ENCODE assay signal across 24 cellular contexts in genomic region chr18:45133246-45133645, GRCh38.
"Had no signal": no experiment of that assay in that cellular context is flagged by ENCODE, and none has a peak within 500 bp of the region (broad histone marks: within the 10 kb centered on the region; RNA-seq: fewer than 3 reads in every experiment).

No MANE protein-coding gene starts in this region.

- H3K9me3 ChIP-seq: esophagus muscularis mucosa, gastroesophageal sphincter, heart left ventricle, left lung, lower lobe of right lung, mucosa of descending colon had no signal

- H3K4me3 ChIP-seq: coronary artery, dorsolateral prefrontal cortex, esophagus muscularis mucosa, gastroesophageal sphincter, heart left ventricle, hepatocyte, left lung, lower lobe of right lung, mucosa of descending colon had no signal

- FAIRE-seq: colon, endothelial cell of umbilical vein, frontal cortex, keratinocyte had no signal

- H3K4me1 ChIP-seq: esophagus muscularis mucosa, foreskin keratinocyte, gastroesophageal sphincter, heart left ventricle, left lung, lower lobe of right lung had no signal

- H3K4me1 Mint-ChIP-seq: mesothelial cell of epicardium had no signal

- H3K4me2 ChIP-seq: hepatocyte had no signal

- H3K4me3 Mint-ChIP-seq: immature natural killer cell, mesothelial cell of epicardium, naive B cell had no signal

- H2AFZ ChIP-seq: hepatocyte had no signal

- H3K9me3 Mint-ChIP-seq: immature natural killer cell, naive B cell had no signal

- H3K36me3 ChIP-seq: esophagus muscularis mucosa, gastroesophageal sphincter, heart left ventricle, left lung, lower lobe of right lung had no signal

- H3K27me3 ChIP-seq: dorsolateral prefrontal cortex, esophagus muscularis mucosa, gastroesophageal sphincter, heart left ventricle, hepatocyte, left lung had no signal

- H3K79me2 ChIP-seq: hepatocyte had no signal

- H3K27ac Mint-ChIP-seq: immature natural killer cell, mesothelial cell of epicardium, naive B cell had no signal

- H3K27ac ChIP-seq: coronary artery, dorsolateral prefrontal cortex, esophagus muscularis mucosa, foreskin keratinocyte, gastroesophageal sphincter, heart left ventricle, hepatocyte, left lung, lower lobe of right lung had no signal

- ATAC-seq: foreskin keratinocyte, gastroesophageal sphincter, heart left ventricle, left cardiac atrium, left lung, left ventricle myocardium superior, lower lobe of right lung, mucosa of descending colon had no signal

- H3K36me3 Mint-ChIP-seq: mesothelial cell of epicardium, naive B cell had no signal

- DNase-seq: dermis blood vessel endothelial cell; dorsolateral prefrontal cortex; effector CD4-positive, alpha-beta T cell; effector memory CD4-positive, alpha-beta T cell; foreskin keratinocyte; heart left ventricle; hypothalamus; immature natural killer cell; left cardiac atrium; left lung; left ventricle myocardium superior; lower lobe of right lung; mesenchymal stem cell; mucosa of descending colon; naive B cell had no signal
